8 cellular contexts compared by ENCODE assay signal in the genomic region with DNA sequence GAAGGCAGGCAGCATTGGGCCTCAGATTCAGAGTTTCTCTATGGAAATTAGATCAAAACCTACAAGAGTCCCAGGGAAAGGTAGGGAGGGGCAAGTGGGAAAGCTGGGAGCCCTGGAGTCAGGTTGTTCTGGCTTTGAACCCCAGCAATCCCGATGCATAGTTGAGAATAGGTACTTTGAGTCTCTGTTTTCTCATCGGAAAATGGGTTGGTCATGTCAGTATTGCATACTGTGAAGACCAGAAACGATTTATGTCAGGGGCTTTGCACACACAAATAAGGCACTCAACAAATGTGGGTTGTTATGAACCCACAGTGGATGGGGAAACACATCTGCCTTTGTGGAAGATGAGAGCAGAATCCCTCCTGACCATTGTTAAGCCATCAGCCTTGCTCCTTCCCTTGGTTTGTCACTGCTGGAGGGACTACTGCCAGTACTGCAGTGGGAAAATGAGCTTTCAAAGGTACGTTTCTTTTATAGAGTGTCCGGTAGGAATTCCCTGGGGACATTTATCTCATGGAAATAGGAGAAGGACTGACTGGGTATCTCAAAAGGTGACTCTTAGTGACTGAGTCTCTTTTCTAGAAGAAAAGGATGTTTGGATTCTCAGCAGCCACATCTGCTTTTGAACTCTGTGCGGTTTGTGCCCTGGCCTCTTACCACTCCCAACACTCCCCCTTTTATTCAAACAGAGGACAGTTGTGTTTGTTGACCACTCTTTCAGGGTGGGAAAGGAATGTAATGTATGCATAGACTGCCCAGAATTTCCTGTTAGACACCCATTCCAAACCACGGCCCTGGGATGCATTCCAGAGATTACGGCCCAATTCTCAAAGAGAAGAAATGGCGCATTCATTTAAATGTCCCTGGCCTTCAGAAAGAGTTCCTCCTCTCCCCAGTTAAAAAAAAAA. TPM values are rescaled to one million over a fixed set of nuclear protein-coding genes. Genes with fewer than 3 reads are reported as not detected.
A peak's percentile ranks its signal among the peaks of the same experiment; 100 is the strongest.
DNase-seq lines count a peak whose midpoint lies in the region; ATAC-seq and TF ChIP-seq lines count a peak whose summit lies in the region.

No MANE protein-coding gene starts in this region.

- H3K9ac ChIP-seq in neuronal stem cell (ENCODE audit: low read depth, low read length, poor library complexity): no peak overlapping the region

- no peaks in the 10 kb centered on the region for H3K27me3 ChIP-seq in BJ (ENCODE audit: control insufficient read depth, insufficient read depth, low read length)
- no peaks in the 10 kb centered on the region for H3K27me3 ChIP-seq in SJCRH30
- H3K27me3 ChIP-seq in neuronal stem cell (ENCODE audit: control insufficient read depth in 3 of 3, insufficient read depth in 3 of 3, low read depth in 1 of 3, low read length in 3 of 3): no peaks in the 10 kb centered on the region

- no CpG with 5 or more reads among the region's 9 CpGs for WGBS in neuronal stem cell (ENCODE audit: extremely low coverage in 2 of 2, insufficient read length in 2 of 2, insufficient replicate concordance in 1 of 2), 2 donors

- no peak overlapping the region for H3K18ac ChIP-seq in neuronal stem cell (ENCODE audit: low read length)

- H3K4me3 ChIP-seq in BJ (ENCODE audit: low read depth, low read length) (no peak overlapping the region), SJCRH30 (no peak overlapping the region), fibroblast of mammary gland (ENCODE audit: control insufficient read depth, low read depth, low read length) (no peak overlapping the region), neuronal stem cell (ENCODE audit: low read length in 2 of 2) (no peak overlapping the region)

- H3K36me3 ChIP-seq in BJ (ENCODE audit: control insufficient read depth, insufficient read depth, low read length) (no peaks in the 10 kb centered on the region), SJCRH30 (no peaks in the 10 kb centered on the region), neuronal stem cell (replicated peaks in 1 of 2; ENCODE audit: control insufficient read depth in 2 of 2, insufficient read depth in 2 of 2, low read length in 2 of 2) (no peaks in the 10 kb centered on the region)

- no peak overlapping the region for H4K91ac ChIP-seq in neuronal stem cell (ENCODE audit: low read depth, low read length, poor library complexity)

- no peak overlapping the region for H2AK5ac ChIP-seq in neuronal stem cell (ENCODE audit: low read depth, low read length)

- peak; percentile 95 for DNase-seq in BJ (ENCODE audit: low read depth)
- DNase-seq in SJCRH30: peak; percentile 79 to 87
- DNase-seq in fibroblast of mammary gland (ENCODE audit: low read depth): peak; percentile 95
- peak; percentile 5 for DNase-seq in neuronal stem cell (ENCODE audit: low spot score)
- DNase-seq in NCI-H524 (lab: John Stamatoyannopoulos, UW): no peak
- DNase-seq in middle frontal gyrus (ENCODE audit: extremely low spot score, low spot score): no peak
- DNase-seq in stimulated activated naive CD4-positive, alpha-beta T cell treated with Interleukin-2 at 50 U/mL for 16 hours (lab: John Stamatoyannopoulos, UW): no peak

- H2AFZ ChIP-seq in neuronal stem cell (ENCODE audit: low read length): no peak overlapping the region

- POLR2A ChIA-PET in BJ (lab: Charles Lee): interaction anchor here (0.6 to 0.7 kb wide), 2 partner anchors 11 to 231 kb away, joined by 6 to 11 read pairs; no protein-coding TSS in a partner anchor

- H3K9me3 ChIP-seq in SJCRH30 (replicated peaks): no peaks in the 10 kb centered on the region
- no peaks in the 10 kb centered on the region for H3K9me3 ChIP-seq in neuronal stem cell (replicated peaks in 1 of 2; ENCODE audit: control insufficient read depth in 2 of 2, insufficient read depth in 1 of 2, low read depth in 1 of 2, low read length in 2 of 2)

- no peak for TF ChIP-seq CTCF in BJ (IDR thresholded peaks at IDR 0.05; ENCODE audit: insufficient read depth, low read depth, low read length)
- no peak for TF ChIP-seq CTCF in fibroblast of mammary gland (conservative IDR thresholded peaks at IDR 0.05; ENCODE audit: control insufficient read depth, insufficient read depth, low read depth, low read length)

- H2BK120ac ChIP-seq in neuronal stem cell (ENCODE audit: low read depth, low read length): no peak overlapping the region

- H3K4me1 ChIP-seq in SJCRH30 (peaks cover 28% of the 10 kb centered on the region), neuronal stem cell (ENCODE audit: control insufficient read depth in 2 of 2, insufficient read depth in 1 of 2, low read depth in 1 of 2, low read length in 2 of 2) (peaks cover 13 to 16% of the 10 kb centered on the region in 2 donors)

- no peak overlapping the region for H3K4me2 ChIP-seq in neuronal stem cell (ENCODE audit: insufficient read depth, low read length, poor library complexity, severe bottlenecking)

- H3K79me1 ChIP-seq in neuronal stem cell (ENCODE audit: low read depth, low read length): peaks cover 4% of the 10 kb centered on the region

- ATAC-seq in GM19023 (IDR thresholded peaks at IDR 0.05; ENCODE audit: unreplicated experiment): no peak

- H4K8ac ChIP-seq in neuronal stem cell (ENCODE audit: low read depth, low read length): no peak overlapping the region

- H3K27ac ChIP-seq in SJCRH30: peak overlapping the region; percentile 95
- peak overlapping the region; percentile 16 for H3K27ac ChIP-seq in neuronal stem cell (replicated peaks; ENCODE audit: low read length)

- no peak overlapping the region for H3K23ac ChIP-seq in neuronal stem cell (ENCODE audit: low read depth, low read length, poor library complexity)

- no peak overlapping the region for H3K14ac ChIP-seq in neuronal stem cell (ENCODE audit: low read length)

- no peak overlapping the region for H3K4ac ChIP-seq in neuronal stem cell (ENCODE audit: low read length)

- H2BK12ac ChIP-seq in neuronal stem cell (ENCODE audit: low read length): no peak overlapping the region

- CTCF ChIA-PET in BJ (lab: Yijun Ruan, JAX): interaction anchor here (1.4 to 1.6 kb wide), 2 partner anchors 39 to 81 kb away, joined by 4 to 7 read pairs; no protein-coding TSS in a partner anchor

- no peak overlapping the region for H2BK5ac ChIP-seq in neuronal stem cell (ENCODE audit: low read length)

- no peak overlapping the region for H2BK15ac ChIP-seq in neuronal stem cell (ENCODE audit: low read length)

RNA-seq across cellular contexts. Expression of gene VILL, which starts 54.6 kb away (rescaled TPM):
- 4.9 and 8.8 TPM in 2 replicates for polyA plus RNA-seq in BJ (2011; rRNA removed)
- polyA minus RNA-seq in BJ (2011; rRNA and poly(A)+ RNA removed): 7.2 and 11.8 TPM in 2 replicates
- 0.06 TPM in 1 of 2 replicates, not detected in the other for total RNA-seq in SJCRH30 (2014; rRNA removed; shearing (Covaris generic))
- polyA plus RNA-seq in neuronal stem cell (2013, experiment 1 of 2): 2.0 TPM
- 1.7 TPM for polyA plus RNA-seq in neuronal stem cell (2013, experiment 2 of 2)

Comparison
In these comparisons a context has a peak if more than half of its experiments do, and no peak if none do; other contexts are left out.
1. DNase-seq: peak in BJ (single experiment), SJCRH30 (2 of 2), fibroblast of mammary gland (single experiment) and neuronal stem cell (single experiment); none in NCI-H524 (0 of 2), middle frontal gyrus (single experiment) and stimulated activated naive CD4-positive, alpha-beta T cell treated with Interleukin-2 at 50 U/mL for 16 hours (single experiment).